In the genomic region with DNA sequence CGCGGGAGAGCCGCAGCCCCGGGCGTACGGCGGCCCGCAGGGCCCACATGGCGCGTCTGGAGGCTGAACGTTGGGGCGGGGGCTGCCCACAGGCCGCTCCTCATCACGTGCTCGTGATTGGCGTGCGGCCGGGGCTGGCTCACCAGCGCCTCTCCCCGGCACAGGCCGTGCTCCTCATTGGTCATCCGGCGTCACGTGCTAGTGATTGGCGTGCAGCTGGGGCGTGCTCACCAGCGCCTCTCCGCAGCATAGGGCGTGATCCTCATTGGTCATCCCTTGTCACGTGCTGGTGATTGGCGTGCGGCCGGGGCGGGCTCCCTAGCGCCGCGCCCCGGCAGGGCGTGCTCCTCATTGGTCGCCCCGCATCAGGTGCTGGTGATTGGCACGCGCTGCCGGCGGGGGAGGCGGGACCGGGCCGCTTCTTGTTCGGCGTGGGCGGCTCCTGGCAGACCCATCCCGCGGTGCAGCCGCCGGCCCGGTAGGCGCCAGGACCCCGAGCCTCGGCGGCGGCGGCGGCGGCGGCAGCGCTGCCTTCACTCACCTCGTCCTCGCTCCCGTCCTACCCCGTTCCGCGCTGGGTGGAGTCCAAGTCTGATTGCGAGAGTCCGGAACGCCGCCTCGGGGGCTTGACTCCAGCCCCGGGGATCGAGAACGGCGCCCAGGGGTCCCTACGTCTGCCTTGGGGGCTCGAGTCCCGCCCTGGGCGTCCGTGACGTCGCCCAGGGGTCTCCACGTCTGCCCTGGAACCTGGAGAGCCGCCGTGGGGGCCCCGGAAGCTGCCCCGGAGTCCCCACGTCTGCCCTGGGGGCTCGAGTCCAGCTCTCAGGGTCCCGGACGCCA, we compare ENCODE assay signal across 8 cellular contexts. TPM values are rescaled to one million over a fixed set of nuclear protein-coding genes. Genes with fewer than 3 reads are reported as not detected.
DNase-seq lines count a peak whose midpoint lies in the region; ATAC-seq, FAIRE-seq and TF ChIP-seq lines count a peak whose summit lies in the region.

A gene with protein sequence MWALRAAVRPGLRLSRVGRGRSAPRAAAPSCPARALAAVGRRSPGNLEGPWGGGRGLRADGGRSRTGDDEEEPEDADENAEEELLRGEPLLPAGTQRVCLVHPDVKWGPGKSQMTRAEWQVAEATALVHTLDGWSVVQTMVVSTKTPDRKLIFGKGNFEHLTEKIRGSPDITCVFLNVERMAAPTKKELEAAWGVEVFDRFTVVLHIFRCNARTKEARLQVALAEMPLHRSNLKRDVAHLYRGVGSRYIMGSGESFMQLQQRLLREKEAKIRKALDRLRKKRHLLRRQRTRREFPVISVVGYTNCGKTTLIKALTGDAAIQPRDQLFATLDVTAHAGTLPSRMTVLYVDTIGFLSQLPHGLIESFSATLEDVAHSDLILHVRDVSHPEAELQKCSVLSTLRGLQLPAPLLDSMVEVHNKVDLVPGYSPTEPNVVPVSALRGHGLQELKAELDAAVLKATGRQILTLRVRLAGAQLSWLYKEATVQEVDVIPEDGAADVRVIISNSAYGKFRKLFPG (minus strand): TSS at position 58 of the 840 bp plus-strand sequence. CDS start 9 bp downstream, at position 49.

- H3T11ph ChIP-seq in H9 (ENCODE audit: low read length) = no peak within 1 kb of the TSS

- H3K36me3 ChIP-seq in ES-I3 (ENCODE audit: insufficient read depth, low read length) = no peaks in the 10 kb centered on the region
- H3K36me3 ChIP-seq in pancreas = peaks cover 0 to 10% (median 0%) of the 10 kb centered on the region in 3 donors
- peaks cover 0 to 7% (median 3%) of the 10 kb centered on the region in 4 donors for H3K36me3 ChIP-seq in transverse colon

- H2AFZ ChIP-seq in H9 (ENCODE audit: low read length) = no peak within 1 kb of the TSS

- H2BK15ac ChIP-seq in H9 (ENCODE audit: low read depth, low read length) = no peak within 1 kb of the TSS

- no peaks in the 10 kb centered on the region for H3K9me3 ChIP-seq in ES-I3 (ENCODE audit: control insufficient read depth, insufficient read depth, low read length)
- no peaks in the 10 kb centered on the region for H3K9me3 ChIP-seq in H9 (ENCODE audit: control insufficient read depth, low read depth, low read length)
- no peaks in the 10 kb centered on the region for H3K9me3 ChIP-seq in pancreas
- no peaks in the 10 kb centered on the region for H3K9me3 ChIP-seq in transverse colon

- peak within 1 kb of the TSS; percentile 91 for H3K18ac ChIP-seq in H9 (ENCODE audit: insufficient read length, low read depth, low read length)

- H2BK20ac ChIP-seq in H9 (ENCODE audit: low read depth, low read length, poor library complexity, severe bottlenecking) = no peak within 1 kb of the TSS

- peak; percentile 75 for TF ChIP-seq POLR2A in transverse colon (IDR thresholded peaks at IDR 0.05)

- no peaks in the 10 kb centered on the region for H3K79me2 ChIP-seq in H9 (ENCODE audit: insufficient read depth, low read length)

- H3K4me3 ChIP-seq in pancreas (peak within 1 kb of the TSS; percentile 61 to 97 (median 89)), transverse colon (peak within 1 kb of the TSS; percentile 75 to 100 (median 96))

- no peak within 1 kb of the TSS for H3K4ac ChIP-seq in H9 (ENCODE audit: low read depth, low read length)

- ATAC-seq in pancreas = peak; percentile 71 to 87 (median 80)

- H3K27me3 ChIP-seq in H9 (ENCODE audit: insufficient read depth, low read length) = no peaks in the 10 kb centered on the region
- H3K27me3 ChIP-seq in pancreas = no peaks in the 10 kb centered on the region
- no peaks in the 10 kb centered on the region for H3K27me3 ChIP-seq in transverse colon

- peak within 1 kb of the TSS; percentile 92 to 99 (median 95); a peak in 6 of 7 replicates for H3K27ac Mint-ChIP-seq in H9

- H4K5ac ChIP-seq in H9 (ENCODE audit: insufficient read length, low read depth, low read length) = no peak within 1 kb of the TSS

- peak within 1 kb of the TSS; percentile 94 for H3K14ac ChIP-seq in H9 (ENCODE audit: insufficient read depth, low read length)

- TF ChIP-seq CTCF in H9 (conservative IDR thresholded peaks at IDR 0.05) = no peak
- TF ChIP-seq CTCF in pancreas (IDR thresholded peaks at IDR 0.05) = peak in 1 of 4 donors; percentile 7
- TF ChIP-seq CTCF in transverse colon (IDR thresholded peaks at IDR 0.05) = no peak

- H2BK120ac ChIP-seq in H9 (ENCODE audit: low read depth, low read length, poor library complexity, severe bottlenecking) = no peak within 1 kb of the TSS

- H2BK5ac ChIP-seq in H9 (ENCODE audit: insufficient read length, low read length) = no peak within 1 kb of the TSS

- in situ Hi-C loops in transverse colon (cut with MboI; ENCODE audit: low pct_ligation_motif_present in 1 of 4, low pct_unique_long_range_greater_than_20kb in 1 of 4, low sequenced_read_pairs in 3 of 4) = no loop called here

- peaks cover 2% of the 10 kb centered on the region; the same call in 1 of the 2 replicates for H3K27me3 Mint-ChIP-seq in H9 (ENCODE audit: low read depth)

- intact Hi-C loops in pancreas (cut with DNase I) = no loop called here
- intact Hi-C loops in transverse colon (cut with DNase I; ENCODE audit: low total_unique reads) = no loop called here

- H3K56ac ChIP-seq in H9 (ENCODE audit: insufficient read length, low read depth, low read length) = no peak within 1 kb of the TSS

- H3K9ac ChIP-seq in ES-I3 (ENCODE audit: low read depth, low read length) (peak within 1 kb of the TSS; percentile 93), H9 (ENCODE audit: extremely low read depth, insufficient read length, low read length) (peak within 1 kb of the TSS; percentile 76)

- FAIRE-seq in pancreas (lab: Jason Lieb, UNC) = no peak

- DNase-seq in H9 = peak; percentile 100
- DNase-seq in NAMALWA (ENCODE audit: low spot score) = peak; percentile 96
- DNase-seq in activated T-helper 9 cell treated with anti-CD3 and anti-CD28 coated beads, Interleukin-2, amount 50 U/mL, for 16 hours (ENCODE audit: low read depth) = peak; percentile 97
- peak; percentile 99 for DNase-seq in globus pallidus (ENCODE audit: low spot score)
- DNase-seq in pancreas = peak; percentile 97 to 100 (median 100)
- peak; percentile 100 for DNase-seq in transverse colon
- no peak for DNase-seq in SHP77 (lab: John Stamatoyannopoulos, UW)

- peaks cover 4% of the 10 kb centered on the region for H3K79me1 ChIP-seq in H9 (ENCODE audit: insufficient read depth, low read depth, low read length, poor library complexity, severe bottlenecking)

- H3K4me1 ChIP-seq in ES-I3 (ENCODE audit: insufficient read depth, low read length) (no peaks in the 10 kb centered on the region; the same call in 1 of the 2 replicates), H9 (ENCODE audit: insufficient read depth, low read length) (no peaks in the 10 kb centered on the region), pancreas (peaks cover 0 to 5% (median 3%) of the 10 kb centered on the region in 3 donors), transverse colon (peaks cover 9 to 28% (median 20%) of the 10 kb centered on the region in 4 donors)

- no peak within 1 kb of the TSS for H4K8ac ChIP-seq in H9 (replicated peaks; ENCODE audit: insufficient read length, low read depth, low read length)

- H4K91ac ChIP-seq in H9 (ENCODE audit: insufficient read length, low read depth, low read length) = no peak within 1 kb of the TSS

- peaks cover 2 to 3% (median 3%) of the 10 kb centered on the region in 3 experiments for H3K36me3 Mint-ChIP-seq in H9 (ENCODE audit: insufficient read depth in 1 of 3, low read depth in 3 of 3)

- TF ChIP-seq EP300 in transverse colon (IDR thresholded peaks at IDR 0.05; ENCODE audit: low read depth) = no peak

- H2AK5ac ChIP-seq in H9 (ENCODE audit: insufficient read length, low read length) = no peak within 1 kb of the TSS

- peaks cover 15% of the 10 kb centered on the region for H3K23me2 ChIP-seq in H9 (ENCODE audit: insufficient read length, low read depth, low read length, poor library complexity, severe bottlenecking)

- no peak within 1 kb of the TSS for H2BK12ac ChIP-seq in H9 (ENCODE audit: insufficient read length, low read depth, low read length)

- H3K4me2 ChIP-seq in H9 (ENCODE audit: insufficient read depth, insufficient read length, low read length) = peak within 1 kb of the TSS; percentile 27

- H3K9me3 Mint-ChIP-seq in H9 = peaks cover 2 to 4% of the 10 kb centered on the region in 2 experiments; a peak in 2 of 5 replicates

- H4K20me1 ChIP-seq in H9 (ENCODE audit: control insufficient read depth, insufficient read depth, insufficient read length) = no peaks in the 10 kb centered on the region

- no peak within 1 kb of the TSS for H3K27ac ChIP-seq in H9 (ENCODE audit: insufficient read length, low read depth, low read length)
- peak within 1 kb of the TSS; percentile 80 to 94 (median 92) for H3K27ac ChIP-seq in pancreas
- H3K27ac ChIP-seq in transverse colon = peak within 1 kb of the TSS; percentile 96 to 100 (median 100)

- WGBS in H9 (ENCODE audit: extremely low coverage, insufficient read length, low lambda C conversion rate) = no CpG with 5 or more reads among the region's 97 CpGs
- 0% methylated on average over 82 to 97 of the region's 97 CpGs for WGBS in pancreas, 2 donors
- 0% methylated on average over 75 of the region's 97 CpGs; no CpG with 5 or more reads in 1 of the 2 donors for WGBS in transverse colon (ENCODE audit: low coverage in 1 of 2), 2 donors

- peaks cover 11 to 19% of the 10 kb centered on the region in 2 experiments for H3K4me1 Mint-ChIP-seq in H9

- peak within 1 kb of the TSS; percentile 90 to 94 for H3K4me3 Mint-ChIP-seq in H9

- H3K23ac ChIP-seq in H9 (ENCODE audit: insufficient read length, low read depth, low read length) = no peak within 1 kb of the TSS

RNA-seq across cellular contexts. Expression of the gene that starts here (rescaled TPM):
- total RNA-seq in H9 (2021) (64.0 and 64.5 TPM in 2 replicates), pancreas (10 to 100 TPM; 20.3 to 40.5 (median 29.7) TPM), transverse colon (10 to 100 TPM; 30.6 to 60.2 (median 36.0) TPM)
- polyA plus RNA-seq in pancreas = 10 to 100 TPM; 43.0 to 57.8 TPM

Comparison
In these comparisons a context has a peak if more than half of its experiments do, and no peak if none do; other contexts are left out.
1. DNase-seq: peak in H9 (single experiment), NAMALWA (single experiment), activated T-helper 9 cell treated with anti-CD3 and anti-CD28 coated beads, Interleukin-2, amount 50 U/mL, for 16 hours (single experiment), globus pallidus (single experiment), pancreas (6 of 6) and transverse colon (single experiment); none in SHP77 (0 of 2).